ENCODE assay signal across 9 cellular contexts in the genomic region with DNA sequence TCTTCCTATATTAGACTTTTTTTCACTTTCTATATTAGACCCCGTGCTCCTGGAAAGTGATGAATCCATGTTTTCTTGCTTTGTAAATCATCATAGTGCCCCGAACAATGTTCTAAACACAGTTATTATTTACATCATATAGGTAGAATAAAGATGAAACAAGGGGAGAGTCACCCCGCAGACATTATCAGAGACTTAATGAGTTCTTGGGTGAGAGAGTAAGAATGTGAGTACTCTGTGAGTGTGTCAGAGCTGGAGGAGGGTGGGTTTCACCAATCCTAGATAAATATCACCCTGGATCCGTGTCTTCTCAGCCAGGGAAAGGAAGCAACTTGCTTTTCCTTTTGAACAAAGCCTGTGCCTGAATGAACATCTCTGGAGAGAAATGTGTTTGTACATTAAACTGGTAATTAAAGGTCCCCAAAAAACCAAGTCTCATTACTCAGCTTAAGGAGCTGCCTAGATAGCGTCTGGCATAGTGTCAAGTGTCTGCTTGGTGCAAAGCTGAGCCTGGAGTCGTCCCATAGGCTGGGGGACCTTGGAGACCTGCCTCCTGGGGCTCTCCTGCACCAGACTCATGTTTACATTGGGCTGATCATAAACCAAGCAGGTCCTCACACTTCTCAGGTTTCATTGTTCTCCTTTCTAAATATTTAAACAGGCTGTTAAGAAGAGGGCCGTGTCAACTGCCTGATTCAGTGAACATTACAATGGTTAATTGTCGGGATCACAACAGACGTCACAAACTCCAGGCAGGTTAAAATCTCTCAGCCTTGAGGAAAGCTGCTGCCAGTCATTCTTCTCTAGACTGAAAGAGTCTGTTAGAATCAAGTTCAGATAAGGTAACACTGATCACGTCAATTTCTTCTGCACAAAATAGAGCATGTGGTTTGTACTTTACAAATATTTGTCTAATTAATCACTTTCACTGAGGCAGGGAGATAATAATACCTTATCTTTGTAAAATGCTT.
DNase-seq lines count a peak whose midpoint lies in the region; ATAC-seq, FAIRE-seq and TF ChIP-seq lines count a peak whose summit lies in the region.
"Had no signal": no experiment of that assay in that cellular context is flagged by ENCODE, and none has a peak within 500 bp of the region (broad histone marks: within the 10 kb centered on the region; RNA-seq: fewer than 3 reads in every experiment).

No MANE protein-coding gene starts in this region.

- H3K27me3 ChIP-seq in Panc1 (ENCODE audit: control insufficient read depth, insufficient read depth, low read length), result no peaks in the 10 kb centered on the region
- no peaks in the 10 kb centered on the region for H3K27me3 ChIP-seq in ovary
- H3K27me3 ChIP-seq in Peyer's patch, result no peaks in the 10 kb centered on the region

- ATAC-seq in Panc1, result peak; percentile 45; the same call in 1 of the 2 replicates
- no peak for ATAC-seq in GM21447 (IDR thresholded peaks at IDR 0.05; ENCODE audit: unreplicated experiment)

- no peak overlapping the region for H3K4me3 ChIP-seq in Panc1 (ENCODE audit: low read depth in 2 of 2, low read length in 2 of 2)
- H3K4me3 ChIP-seq in ovary, result no peak overlapping the region
- no peak overlapping the region for H3K4me3 ChIP-seq in Peyer's patch

- intact Hi-C loops in Panc1 (cut with micrococcal nuclease; ENCODE audit: unreplicated experiment) (no loop called here), ovary (cut with DNase I) (no loop called here)

- H3K36me3 ChIP-seq in Panc1 (ENCODE audit: control insufficient read depth, insufficient read depth, low read length) (no peaks in the 10 kb centered on the region), ovary (no peaks in the 10 kb centered on the region), Peyer's patch (no peaks in the 10 kb centered on the region)

- BruUV-seq in Panc1 (replicated peaks; lab: Mats Ljungman, UMichigan), result no TSS peak

- H3K4me1 ChIP-seq in Panc1 (ENCODE audit: control insufficient read depth, insufficient read depth, low read length), result no peaks in the 10 kb centered on the region; the same call in 1 of the 2 replicates
- H3K4me1 ChIP-seq in ovary (ENCODE audit: insufficient read depth), result peaks cover 5% of the 10 kb centered on the region
- peaks cover 0 to 4% (median 0%) of the 10 kb centered on the region in 4 donors for H3K4me1 ChIP-seq in Peyer's patch

- no peak for TF ChIP-seq EP300 in ovary (IDR thresholded peaks at IDR 0.05)

- POLR2A ChIA-PET in Panc1 (lab: Charles Lee), result no interaction called here

- H3K27ac ChIP-seq in Panc1 (ENCODE audit: low read length) (no peak overlapping the region), ovary (no peak overlapping the region), Peyer's patch (no peak overlapping the region)

- FAIRE-seq in islet of Langerhans (lab: Jason Lieb, UNC), result peak; percentile 71

- peak; percentile 68 for DNase-seq in COLO668 (lab: John Stamatoyannopoulos, UW; ENCODE audit: unreplicated experiment)
- DNase-seq in NCI-H128 (lab: John Stamatoyannopoulos, UW; ENCODE audit: unreplicated experiment), result peak; percentile 72
- no peak for DNase-seq in Panc1 (ENCODE audit: low read depth, low spot score)
- DNase-seq in ovary, result no peak
- no peak for DNase-seq in Peyer's patch
- DNase-seq in AML-193 (lab: John Stamatoyannopoulos, UW), result no peak
- DNase-seq: stimulated activated CD4-positive, alpha-beta T cell treated with anti-CD3 and anti-CD28 coated beads, Interleukin-4, amount 100 ng/mL, for 24 hours had no signal

- in situ Hi-C loops in Panc1 (cut with HindIII; ENCODE audit: low pct_unique_long_range_greater_than_20kb, low sequenced_read_pairs), result no loop called here

- H3K9me3 ChIP-seq in Panc1 (ENCODE audit: control insufficient read depth, insufficient read depth, low read depth, low read length) (no peaks in the 10 kb centered on the region), ovary (no peaks in the 10 kb centered on the region), Peyer's patch (no peaks in the 10 kb centered on the region)

- TF ChIP-seq CTCF in Panc1 (IDR thresholded peaks at IDR 0.05) (no peak), ovary (IDR thresholded peaks at IDR 0.05) (no peak), Peyer's patch (IDR thresholded peaks at IDR 0.05) (no peak)

- WGBS in ovary, 3 donors, result 42 to 43% (median 42%) methylated on average over 10 of the region's 10 CpGs

- CTCF ChIA-PET in Panc1 (lab: Charles Lee), result no interaction called here

- no peak for TF ChIP-seq POLR2A in ovary (IDR thresholded peaks at IDR 0.05)
- TF ChIP-seq POLR2A in Peyer's patch (IDR thresholded peaks at IDR 0.05), result no peak

Comparison
In these comparisons a context has a peak if more than half of its experiments do, and no peak if none do; other contexts are left out.
1. DNase-seq: peak in COLO668 (single experiment) and NCI-H128 (single experiment); none in Panc1 (single experiment), ovary (0 of 5), Peyer's patch (0 of 3) and AML-193 (0 of 2).